Comparison of ENCODE assay signal across 18 cellular contexts in the genomic region with DNA sequence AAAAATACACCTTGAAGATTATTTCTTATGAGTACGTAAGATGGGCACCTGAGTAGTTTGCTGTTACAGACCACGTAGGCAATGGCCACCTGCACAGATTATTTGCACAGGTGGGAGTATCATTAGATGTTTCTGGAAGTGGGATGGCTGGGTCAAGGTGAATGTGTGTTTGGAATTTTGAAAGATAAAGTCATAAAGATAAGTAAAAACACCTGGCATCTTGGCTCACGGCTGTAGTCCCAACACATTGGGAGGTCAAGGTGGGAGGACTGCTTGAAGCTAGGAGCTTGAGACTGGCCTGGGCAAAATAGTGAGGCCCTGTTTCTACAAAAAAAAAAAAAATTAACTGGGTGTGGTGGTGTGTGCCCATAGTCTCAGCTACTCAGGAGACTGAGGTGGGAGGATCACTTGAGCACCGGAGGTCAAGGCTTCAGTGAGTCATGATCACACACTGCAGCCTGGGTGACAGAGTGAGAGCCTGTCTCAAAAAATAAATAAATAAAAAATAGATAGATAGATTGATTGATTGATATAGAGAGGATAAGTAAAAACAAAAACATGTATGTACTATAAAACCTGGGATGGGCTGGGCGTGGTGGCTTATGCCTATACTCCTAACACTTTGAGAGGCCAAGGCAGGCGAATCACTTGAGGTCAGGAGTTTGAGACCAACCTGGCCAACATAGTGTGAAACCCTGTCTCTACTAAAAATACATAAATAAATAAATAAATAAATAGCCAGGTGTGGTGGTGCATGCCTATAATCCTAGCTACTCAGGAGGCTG. TPM values are rescaled to one million over a fixed set of nuclear protein-coding genes. Genes with fewer than 3 reads are reported as not detected.
DNase-seq lines count a peak whose midpoint lies in the region; ATAC-seq and TF ChIP-seq lines count a peak whose summit lies in the region.
"Had no signal": no experiment of that assay in that cellular context is flagged by ENCODE, and none has a peak within 500 bp of the region (broad histone marks: within the 10 kb centered on the region; RNA-seq: fewer than 3 reads in every experiment).

No MANE protein-coding gene starts in this region.

- peak overlapping the region; percentile 46 for H3K4me2 ChIP-seq in HCT116 (ENCODE audit: low read length)

- H3K9me2 ChIP-seq in HCT116 (ENCODE audit: insufficient read depth), result no peaks in the 10 kb centered on the region

- ATAC-seq in HCT116, result peak; percentile 57
- ATAC-seq in HG02885 (IDR thresholded peaks at IDR 0.05; ENCODE audit: poor library complexity, unreplicated experiment), result no peak
- ATAC-seq: SK-N-SH treated with all-trans-retinoic acid at 6 μM for 48 hours had no signal

- RAD21 ChIA-PET in HCT116 (lab: Charles Lee; ENCODE audit: low non-redundant PET in 1 of 2, low total read pairs in 2 of 2, uncharacterized antibody in 2 of 2, unreplicated experiment in 2 of 2), result interaction anchor here in 1 of 2 experiments (0.6 kb wide), 2 partner anchors 85 to 232 kb away, joined by 3 read pairs; no protein-coding TSS in a partner anchor

- peaks cover 15% of the 10 kb centered on the region for H3K4me1 Mint-ChIP-seq in nephron progenitor cell

- H3K4me3 ChIP-seq in HCT116 (replicated peaks in 1 of 2; ENCODE audit: low read depth in 1 of 2, low read length in 2 of 2) (no peak overlapping the region), adrenal gland (no peak overlapping the region), testis (no peak overlapping the region)

- WGBS in adrenal gland, 4 donors, result 86 to 95% (median 88%) methylated on average over 6 of the region's 6 CpGs
- whole genome bisulfite sequencing in testis, 2 donors, result 82 to 87% methylated on average over 6 of the region's 6 CpGs

- no peaks in the 10 kb centered on the region for H3K27me3 ChIP-seq in HCT116 (ENCODE audit: insufficient read depth, low read length)
- no peaks in the 10 kb centered on the region for H3K27me3 ChIP-seq in adrenal gland
- no peaks in the 10 kb centered on the region for H3K27me3 ChIP-seq in testis

- no peak overlapping the region for H3K27ac ChIP-seq in HCT116 (ENCODE audit: low read depth, low read length)
- peak overlapping the region; percentile 89 for H3K27ac ChIP-seq in VCaP
- no peak overlapping the region for H3K27ac ChIP-seq in adrenal gland
- no peak overlapping the region for H3K27ac ChIP-seq in testis
- H3K27ac ChIP-seq: HL-60 had no signal

- H3K36me3 ChIP-seq in HCT116 (ENCODE audit: control insufficient read depth in 1 of 2, insufficient read depth in 2 of 2, low read length in 2 of 2) (peaks cover 2 to 9% of the 10 kb centered on the region in 2 experiments; a peak in 1 of 4 replicates), adrenal gland (replicated peaks in 1 of 2) (no peaks in the 10 kb centered on the region), testis (ENCODE audit: low read depth, missing control alignments) (no peaks in the 10 kb centered on the region)

- POLR2A ChIA-PET in HCT116 (lab: Charles Lee), result interaction anchor here (1.7 kb wide), 1 partner anchor 9 kb away, joined by 6 read pairs; no protein-coding TSS in a partner anchor

- H3K9me3 Mint-ChIP-seq in nephron progenitor cell, result peaks cover 1% of the 10 kb centered on the region

- intact Hi-C loops in HCT116 (cut with micrococcal nuclease) (no loop called here), adrenal gland (cut with DNase I) (no loop called here), testis (cut with DNase I; ENCODE audit: low total_unique reads) (no loop called here)

- H3K27me3 Mint-ChIP-seq in nephron progenitor cell (ENCODE audit: low read depth, poor library complexity), result peaks cover 16% of the 10 kb centered on the region

- H2AFZ ChIP-seq in HCT116 (ENCODE audit: low read depth, low read length, poor library complexity, severe bottlenecking), result no peak overlapping the region

- H4K20me1 ChIP-seq in HCT116 (ENCODE audit: insufficient read depth), result no peaks in the 10 kb centered on the region

- CTCF ChIA-PET in HCT116 (lab: Charles Lee), result interaction anchor here (2.1 kb wide), 1 partner anchor 17 kb away, joined by 5 read pairs; no protein-coding TSS in a partner anchor

- peaks cover 3% of the 10 kb centered on the region for H3K36me3 Mint-ChIP-seq in nephron progenitor cell (ENCODE audit: low read depth)

- BruUV-seq in HCT116 (replicated peaks; lab: Mats Ljungman, UMichigan), result no TSS peak

- no peak for DNase-seq in HCT116 (ENCODE audit: low read depth, low spot score)
- no peak for DNase-seq in nephron progenitor cell
- no peak for DNase-seq in adrenal gland
- no peak for DNase-seq in testis
- no peak for DNase-seq in NCI-H146 treated with DMSO at 0.1 percent for 48 hours (lab: John Stamatoyannopoulos, UW; ENCODE audit: unreplicated experiment)
- DNase-seq: ACHN; IMR-90; NCI-H1048; NCI-H1436; NCI-H2029; NCI-H2171; NCI-H446; NK-92 treated with Interleukin-12 subunit alpha and Interleukin-12 subunit beta, amount 100 ng/mL, for 24 hours; SHP77 treated with DMSO at 0.1 percent for 48 hours had no signal

- no peak overlapping the region for H3K4me3 Mint-ChIP-seq in nephron progenitor cell

- H3K27ac Mint-ChIP-seq in nephron progenitor cell, result peak overlapping the region; percentile 31

- TF ChIP-seq CTCF in HCT116 (IDR thresholded peaks at IDR 0.05 in 2 of 3, conservative IDR thresholded peaks at IDR 0.05 in 1 of 3; ENCODE audit: borderline replicate concordance in 1 of 3, insufficient read depth in 1 of 3, low read depth in 2 of 3, low read length in 2 of 3) (no peak), VCaP (conservative IDR thresholded peaks at IDR 0.05) (no peak), nephron progenitor cell (IDR thresholded peaks at IDR 0.05) (no peak), adrenal gland (IDR thresholded peaks at IDR 0.05) (no peak), testis (IDR thresholded peaks at IDR 0.05) (no peak)

- TF ChIP-seq POLR2A in HCT116 (IDR thresholded peaks at IDR 0.05; ENCODE audit: borderline replicate concordance, extremely low read depth, insufficient read depth, insufficient read length) (no peak), adrenal gland (IDR thresholded peaks at IDR 0.05) (no peak), testis (IDR thresholded peaks at IDR 0.05) (no peak)

- TF ChIP-seq RAD21 in HCT116 (IDR thresholded peaks at IDR 0.05; ENCODE audit: low read depth), result no peak

- H3K4me1 ChIP-seq in HCT116 (ENCODE audit: control insufficient read depth in 1 of 2, insufficient read depth in 2 of 2, low read length in 2 of 2), result peaks cover 19 to 33% of the 10 kb centered on the region in 2 experiments
- H3K4me1 ChIP-seq in adrenal gland (replicated peaks in 1 of 2), result no peaks in the 10 kb centered on the region
- peaks cover 2% of the 10 kb centered on the region for H3K4me1 ChIP-seq in testis

- H3K79me2 ChIP-seq in HCT116 (ENCODE audit: insufficient read depth, low read length), result peaks cover 21% of the 10 kb centered on the region; the same call in 1 of the 2 replicates

- no peak overlapping the region for H3K9ac ChIP-seq in HCT116 (ENCODE audit: low read length)

- no peaks in the 10 kb centered on the region for H3K9me3 ChIP-seq in HCT116 (ENCODE audit: control insufficient read depth in 1 of 2, insufficient read depth in 1 of 2, low read depth in 1 of 2, low read length in 2 of 2)
- H3K9me3 ChIP-seq in adrenal gland (replicated peaks in 1 of 3), result no peaks in the 10 kb centered on the region
- H3K9me3 ChIP-seq in testis, result no peaks in the 10 kb centered on the region

TF ChIP-seq in HCT116, 20 proteins besides CTCF, POLR2A, EP300 and RAD21 (continues in another document):
- TF ChIP-seq SIN3A (IDR thresholded peaks at IDR 0.05; ENCODE audit: low read depth) (no peak), CEBPB (IDR thresholded peaks at IDR 0.05; ENCODE audit: low read depth) (no peak), ELF1 (IDR thresholded peaks at IDR 0.05; ENCODE audit: borderline replicate concordance, low read depth) (no peak), REST (IDR thresholded peaks at IDR 0.05; ENCODE audit: low read depth) (no peak), EZH2 (IDR thresholded peaks at IDR 0.05) (no peak)
- TF ChIP-seq, protein P1, sequence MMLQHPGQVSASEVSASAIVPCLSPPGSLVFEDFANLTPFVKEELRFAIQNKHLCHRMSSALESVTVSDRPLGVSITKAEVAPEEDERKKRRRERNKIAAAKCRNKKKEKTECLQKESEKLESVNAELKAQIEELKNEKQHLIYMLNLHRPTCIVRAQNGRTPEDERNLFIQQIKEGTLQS (IDR thresholded peaks at IDR 0.05), result no peak

RNA-seq across cellular contexts. Expression of gene ODC1, which starts 30.4 kb away (rescaled TPM):
- total RNA-seq in HCT116 (2021; ENCODE audit: unreplicated experiment), result 231 TPM
- polyA plus RNA-seq in HCT116 (2012), result 178 and 235 TPM in 2 replicates
- 10 to 100 TPM; 11.0 to 74.0 (median 23.1) TPM for total RNA-seq in adrenal gland
- 100 to 1,000 TPM in 1 of 3 donors, 10 to 100 TPM in 1, 1 to 10 TPM in 1; 6.4 to 204 (median 10.2) TPM for polyA plus RNA-seq in adrenal gland
- 100 to 1,000 TPM; 208 to 321 TPM for total RNA-seq in testis
- 309 TPM for polyA plus RNA-seq in testis (ENCODE audit: insufficient read depth, low read depth, low replicate concordance)
